In genomic region chr15:63475670-63476069, GRCh38 we compare ENCODE assay signal across 17 cellular contexts. TPM values are rescaled to one million over a fixed set of nuclear protein-coding genes. Genes with fewer than 3 reads are reported as not detected.
DNase-seq lines count a peak whose midpoint lies in the region; ATAC-seq and TF ChIP-seq lines count a peak whose summit lies in the region.
"Had no signal": no experiment of that assay in that cellular context is flagged by ENCODE, and none has a peak within 500 bp of the region (broad histone marks: within the 10 kb centered on the region; RNA-seq: fewer than 3 reads in every experiment).

No MANE protein-coding gene starts in this region.

- TF ChIP-seq POLR2A in stomach (IDR thresholded peaks at IDR 0.05), result no peak

- no peaks in the 10 kb centered on the region for H3K27me3 ChIP-seq in stomach

- DNase-seq in activated T-cell treated with anti-CD3 and anti-CD28 coated beads, Interleukin-2, amount 50 U/mL, for 24 hours, result peak; percentile 29
- DNase-seq in activated T-cell treated with anti-CD3 and anti-CD28 coated beads, Interleukin-2, amount 50 U/mL, for 48 hours, result no peak
- no peak for DNase-seq in T-cell
- peak; percentile 42 for DNase-seq in left kidney (ENCODE audit: low read depth, low spot score)
- no peak for DNase-seq in stomach
- DNase-seq in kidney tubule cell (ENCODE audit: low spot score), result no peak
- no peak for DNase-seq in NCI-H82 treated with DMSO at 0.1 percent for 48 hours (lab: John Stamatoyannopoulos, UW; ENCODE audit: unreplicated experiment)
- DNase-seq in activated CD4-positive, alpha-beta T cell treated with anti-CD3 and anti-CD28 coated beads for 4 hours, result no peak
- DNase-seq: activated naive CD4-positive, alpha-beta T cell treated with anti-CD3 and anti-CD28 coated beads, Interleukin-2, amount 10 ng/mL, durations not matched to agents 7 days and 5 days; caudate nucleus; glutamatergic neuron; kidney; NCI-H2081 treated with DMSO at 0.1 percent for 48 hours; right cardiac atrium; SHP77 treated with DMSO at 0.1 percent for 48 hours; stimulated activated naive CD4-positive, alpha-beta T cell had no signal

- no peak overlapping the region for H3K4me3 ChIP-seq in stomach

- TF ChIP-seq CTCF in stomach (IDR thresholded peaks at IDR 0.05), result no peak

- no peak for TF ChIP-seq EP300 in stomach (IDR thresholded peaks at IDR 0.05)

- POLR2A ChIA-PET in T-cell (lab: Charles Lee), result interaction anchor here (0.5 to 1.1 kb wide), 2 partner anchors 48 to 218 kb away, joined by 6 to 11 read pairs; no protein-coding TSS in a partner anchor

- WGBS in stomach, 5 donors, result 91 to 96% (median 92%) methylated on average over 9 of the region's 9 CpGs

- H3K36me3 Mint-ChIP-seq in activated T-cell treated with anti-CD3 and anti-CD28 coated beads, Interleukin-2, amount 50 U/mL, for 24 hours (ENCODE audit: low read depth), result no peaks in the 10 kb centered on the region
- H3K36me3 Mint-ChIP-seq in T-cell, result no peaks in the 10 kb centered on the region
- H3K36me3 Mint-ChIP-seq: activated naive CD4-positive, alpha-beta T cell treated with anti-CD3 and anti-CD28 coated beads, Interleukin-2, amount 10 ng/mL, durations not matched to agents 7 days and 5 days had no signal

- no peaks in the 10 kb centered on the region for H3K9me3 ChIP-seq in stomach

- peak overlapping the region; percentile 19 for H3K27ac Mint-ChIP-seq in activated T-cell treated with anti-CD3 and anti-CD28 coated beads, Interleukin-2, amount 50 U/mL, for 24 hours
- H3K27ac Mint-ChIP-seq in T-cell, result peak overlapping the region; percentile 44 to 80
- H3K27ac Mint-ChIP-seq: activated naive CD4-positive, alpha-beta T cell treated with anti-CD3 and anti-CD28 coated beads, Interleukin-2, amount 10 ng/mL, durations not matched to agents 7 days and 5 days had no signal

- peaks cover 35 to 61% (median 49%) of the 10 kb centered on the region in 4 donors for H3K4me1 ChIP-seq in stomach

- H3K36me3 ChIP-seq in stomach, result no peaks in the 10 kb centered on the region

- H3K27ac ChIP-seq in stomach, result peak overlapping the region in 4 of 5 donors; percentile 17 to 87 (median 62)
- H3K27ac ChIP-seq: HL-60 had no signal

- no peaks in the 10 kb centered on the region for H3K27me3 Mint-ChIP-seq in activated T-cell treated with anti-CD3 and anti-CD28 coated beads, Interleukin-2, amount 50 U/mL, for 24 hours
- H3K27me3 Mint-ChIP-seq in T-cell, result no peaks in the 10 kb centered on the region

- CTCF ChIA-PET in T-cell (lab: Charles Lee), result interaction anchor here in 1 of 2 donors (0.6 to 1.1 kb wide), 3 partner anchors 30 to 240 kb away, joined by 3 to 4 read pairs (median 4); no protein-coding TSS in a partner anchor

- H3K4me1 Mint-ChIP-seq in activated T-cell treated with anti-CD3 and anti-CD28 coated beads, Interleukin-2, amount 50 U/mL, for 24 hours (ENCODE audit: low read depth), result peaks cover 70% of the 10 kb centered on the region
- peaks cover 72 to 75% (median 74%) of the 10 kb centered on the region in 3 donors for H3K4me1 Mint-ChIP-seq in T-cell

- no peak overlapping the region for H3K4me3 Mint-ChIP-seq in activated T-cell treated with anti-CD3 and anti-CD28 coated beads, Interleukin-2, amount 50 U/mL, for 24 hours
- no peak overlapping the region for H3K4me3 Mint-ChIP-seq in T-cell
- H3K4me3 Mint-ChIP-seq: activated naive CD4-positive, alpha-beta T cell treated with anti-CD3 and anti-CD28 coated beads, Interleukin-2, amount 10 ng/mL, durations not matched to agents 7 days and 5 days had no signal

- no peaks in the 10 kb centered on the region for H3K9me3 Mint-ChIP-seq in activated T-cell treated with anti-CD3 and anti-CD28 coated beads, Interleukin-2, amount 50 U/mL, for 24 hours
- H3K9me3 Mint-ChIP-seq in T-cell, result no peaks in the 10 kb centered on the region
- H3K9me3 Mint-ChIP-seq: activated naive CD4-positive, alpha-beta T cell treated with anti-CD3 and anti-CD28 coated beads, Interleukin-2, amount 10 ng/mL, durations not matched to agents 7 days and 5 days had no signal

- ATAC-seq in T-cell (replicated peaks in 1 of 4), result no peak

- intact Hi-C loops in stomach (cut with DNase I; ENCODE audit: low total_unique reads), result no loop called here

RNA-seq across cellular contexts. Expression of gene USP3, which starts 28.7 kb away (rescaled TPM):
- 100 to 1,000 TPM; 123 to 265 (median 130) TPM for total RNA-seq in T-cell
- 100 to 1,000 TPM in 2 of 5 donors, 10 to 100 TPM in 3; 10.5 to 174 (median 68.7) TPM for total RNA-seq in stomach
- 10 to 100 TPM; 20.8 to 27.3 (median 25.7) TPM for polyA plus RNA-seq in stomach

Comparison
In these comparisons a context has a peak if more than half of its experiments do, and no peak if none do; other contexts are left out.
1. DNase-seq: peak in activated T-cell treated with anti-CD3 and anti-CD28 coated beads, Interleukin-2, amount 50 U/mL, for 24 hours (single experiment) and left kidney (single experiment); none in activated T-cell treated with anti-CD3 and anti-CD28 coated beads, Interleukin-2, amount 50 U/mL, for 48 hours (0 of 2), T-cell (0 of 34), stomach (single experiment), kidney tubule cell (single experiment), NCI-H82 treated with DMSO at 0.1 percent for 48 hours (single experiment) and activated CD4-positive, alpha-beta T cell treated with anti-CD3 and anti-CD28 coated beads for 4 hours (0 of 2).